12 cellular contexts compared by ENCODE assay signal in genomic region chr4:102612824-102613366, GRCh38.
DNase-seq lines count a peak whose midpoint lies in the region; ATAC-seq and TF ChIP-seq lines count a peak whose summit lies in the region.
"Had no signal": no experiment of that assay in that cellular context is flagged by ENCODE, and none has a peak within 500 bp of the region (broad histone marks: within the 10 kb centered on the region; RNA-seq: fewer than 3 reads in every experiment).

No MANE protein-coding gene starts in this region.

- H3K27ac ChIP-seq in suprapubic skin (peak overlapping the region; percentile 67), GM23338 (ENCODE audit: low read depth) (no peak overlapping the region)
- H3K27ac ChIP-seq: A549, cardiac muscle cell, testis had no signal

- peak; percentile 75 for DNase-seq in activated CD8-positive, alpha-beta memory T cell treated with anti-CD3 and anti-CD28 coated beads, Interleukin-2, amount 10 ng/mL, durations not matched to agents 7 days and 5 days
- no peak for DNase-seq in activated CD8-positive, alpha-beta memory T cell treated with anti-CD3 and anti-CD28 coated beads for 24 hours
- peak; percentile 37 to 45 for DNase-seq in activated CD4-positive, alpha-beta T cell treated with anti-CD3 and anti-CD28 coated beads, Interleukin-2, amount 50 U/mL, for 4 hours
- DNase-seq in suprapubic skin (ENCODE audit: low spot score in 2 of 2), result no peak
- no peak for DNase-seq in GM23338 (ENCODE audit: low spot score)
- no peak for DNase-seq in NCI-H2107 treated with DMSO at 0.1 percent for 48 hours (lab: John Stamatoyannopoulos, UW; ENCODE audit: unreplicated experiment)
- DNase-seq: NCI-H2029 treated with DMSO at 0.1 percent for 48 hours, testis had no signal

- WGBS in suprapubic skin, result 55% methylated on average over 11 of the region's 11 CpGs

- peak overlapping the region; percentile 81 for H3K4me3 Mint-ChIP-seq in activated CD8-positive, alpha-beta memory T cell treated with anti-CD3 and anti-CD28 coated beads, Interleukin-2, amount 10 ng/mL, durations not matched to agents 7 days and 5 days
- H3K4me3 Mint-ChIP-seq in GM23338, result no peak overlapping the region

- CTCF ChIA-PET in activated CD8-positive, alpha-beta memory T cell treated with anti-CD3 and anti-CD28 coated beads, Interleukin-2, amount 10 ng/mL, durations not matched to agents 7 days and 5 days (lab: Charles Lee), result interaction anchor here (1.0 to 3.5 kb wide), 12 partner anchors 8 to 476 kb away, joined by 3 to 15 read pairs (median 4); partner anchors contain the start of gene MANBA

- no peaks in the 10 kb centered on the region for H4K20me1 ChIP-seq in GM23338 (replicated peaks; ENCODE audit: insufficient read depth)

- H3K36me3 Mint-ChIP-seq in activated CD8-positive, alpha-beta memory T cell treated with anti-CD3 and anti-CD28 coated beads, Interleukin-2, amount 10 ng/mL, durations not matched to agents 7 days and 5 days, result peaks cover 84% of the 10 kb centered on the region
- H3K36me3 Mint-ChIP-seq in GM23338 (ENCODE audit: low read depth), result peaks cover 6% of the 10 kb centered on the region; the same call in 2 of the 3 replicates

- no peak overlapping the region for H2AFZ ChIP-seq in GM23338

- no peaks in the 10 kb centered on the region for H3K79me2 ChIP-seq in GM23338 (replicated peaks; ENCODE audit: insufficient read depth)

- ATAC-seq in activated CD8-positive, alpha-beta memory T cell treated with anti-CD3 and anti-CD28 coated beads, Interleukin-2, amount 10 ng/mL, durations not matched to agents 7 days and 5 days, result peak; percentile 77
- ATAC-seq in esophagus mucosa (peak; percentile 94), GM23338 (no peak), GM19035 (IDR thresholded peaks at IDR 0.05; ENCODE audit: unreplicated experiment) (no peak)
- ATAC-seq: A549 had no signal

- peak overlapping the region; percentile 94 for H3K27ac Mint-ChIP-seq in activated CD8-positive, alpha-beta memory T cell treated with anti-CD3 and anti-CD28 coated beads, Interleukin-2, amount 10 ng/mL, durations not matched to agents 7 days and 5 days
- no peak overlapping the region; the same call in 1 of the 2 replicates for H3K27ac Mint-ChIP-seq in GM23338

- TF ChIP-seq EP300 in suprapubic skin (IDR thresholded peaks at IDR 0.05), result no peak

- H3K9me3 Mint-ChIP-seq in activated CD8-positive, alpha-beta memory T cell treated with anti-CD3 and anti-CD28 coated beads, Interleukin-2, amount 10 ng/mL, durations not matched to agents 7 days and 5 days (ENCODE audit: low read depth), result no peaks in the 10 kb centered on the region
- H3K9me3 Mint-ChIP-seq in GM23338, result no peaks in the 10 kb centered on the region

- H3K4me1 ChIP-seq in suprapubic skin, result peaks cover 17% of the 10 kb centered on the region
- H3K4me1 ChIP-seq in GM23338 (ENCODE audit: insufficient read depth), result peaks cover 21% of the 10 kb centered on the region
- H3K4me1 ChIP-seq: A549, testis had no signal

- H3K4me3 ChIP-seq in suprapubic skin (no peak overlapping the region), GM23338 (no peak overlapping the region)
- H3K4me3 ChIP-seq: A549, cardiac muscle cell, testis had no signal

- no peaks in the 10 kb centered on the region for H3K27me3 ChIP-seq in suprapubic skin
- no peaks in the 10 kb centered on the region for H3K27me3 ChIP-seq in GM23338 (ENCODE audit: insufficient read depth)
- H3K27me3 ChIP-seq: cardiac muscle cell, testis had no signal

- no peaks in the 10 kb centered on the region for H3F3A ChIP-seq in GM23338 (replicated peaks; ENCODE audit: low read depth)

- H3K27me3 Mint-ChIP-seq in activated CD8-positive, alpha-beta memory T cell treated with anti-CD3 and anti-CD28 coated beads, Interleukin-2, amount 10 ng/mL, durations not matched to agents 7 days and 5 days, result no peaks in the 10 kb centered on the region
- H3K27me3 Mint-ChIP-seq in GM23338 (ENCODE audit: insufficient read depth, low read depth, poor library complexity), result peaks cover 2% of the 10 kb centered on the region

- H3K4me2 ChIP-seq in GM23338, result no peak overlapping the region
- H3K4me2 ChIP-seq: A549 had no signal

- H3K9me2 ChIP-seq in GM23338 (ENCODE audit: insufficient read depth), result no peaks in the 10 kb centered on the region

- H3K9me3 ChIP-seq in suprapubic skin, result no peaks in the 10 kb centered on the region
- H3K9me3 ChIP-seq: A549, testis had no signal

- peaks cover 81% of the 10 kb centered on the region for H3K4me1 Mint-ChIP-seq in activated CD8-positive, alpha-beta memory T cell treated with anti-CD3 and anti-CD28 coated beads, Interleukin-2, amount 10 ng/mL, durations not matched to agents 7 days and 5 days
- peaks cover 32% of the 10 kb centered on the region for H3K4me1 Mint-ChIP-seq in GM23338

- no peak for TF ChIP-seq POLR2A in suprapubic skin (IDR thresholded peaks at IDR 0.05)

- no peak for TF ChIP-seq CTCF in suprapubic skin (IDR thresholded peaks at IDR 0.05)
- TF ChIP-seq CTCF in GM23338 (conservative IDR thresholded peaks at IDR 0.05; ENCODE audit: low read depth in 2 of 2), result no peak

- peaks cover 89% of the 10 kb centered on the region for H3K36me3 ChIP-seq in suprapubic skin
- H3K36me3 ChIP-seq in GM23338 (ENCODE audit: insufficient read depth), result no peaks in the 10 kb centered on the region

TF ChIP-seq in GM23338, 12 proteins besides CTCF, POLR2A, EP300 and RAD21 (continues in another document):
- TF ChIP-seq ZNF462 (CRISPR knock-in tag; IDR thresholded peaks at IDR 0.05) (no peak), STAT1 (IDR thresholded peaks at IDR 0.05; ENCODE audit: unreplicated experiment) (no peak)

Comparison
In these comparisons a context has a peak if more than half of its experiments do, and no peak if none do; other contexts are left out.
1. DNase-seq: peak in activated CD8-positive, alpha-beta memory T cell treated with anti-CD3 and anti-CD28 coated beads, Interleukin-2, amount 10 ng/mL, durations not matched to agents 7 days and 5 days (single experiment) and activated CD4-positive, alpha-beta T cell treated with anti-CD3 and anti-CD28 coated beads, Interleukin-2, amount 50 U/mL, for 4 hours (2 of 2); none in activated CD8-positive, alpha-beta memory T cell treated with anti-CD3 and anti-CD28 coated beads for 24 hours (single experiment), suprapubic skin (0 of 2), GM23338 (single experiment) and NCI-H2107 treated with DMSO at 0.1 percent for 48 hours (single experiment).
2. ATAC-seq: peak in activated CD8-positive, alpha-beta memory T cell treated with anti-CD3 and anti-CD28 coated beads, Interleukin-2, amount 10 ng/mL, durations not matched to agents 7 days and 5 days (single experiment) and esophagus mucosa (single experiment); none in GM23338 (single experiment) and GM19035 (single experiment).